Comparison of ENCODE assay signal across 8 cellular contexts in genomic region chr1:243917177-243917862, GRCh38.
DNase-seq lines count a peak whose midpoint lies in the region; ATAC-seq and TF ChIP-seq lines count a peak whose summit lies in the region.

No MANE protein-coding gene starts in this region.

- dilution Hi-C loops in mammary epithelial cell (cut with HindIII; ENCODE audit: low sequenced_read_pairs): no loop called here

- peak; percentile 53 for ATAC-seq in activated CD4-positive, alpha-beta T cell treated with anti-CD3 and anti-CD28 coated beads for 36 hours
- ATAC-seq in sciatic nerve (peak; percentile 86), GM19023 (IDR thresholded peaks at IDR 0.05; ENCODE audit: unreplicated experiment) (no peak)

- no peaks in the 10 kb centered on the region for H4K20me1 ChIP-seq in mammary epithelial cell (ENCODE audit: insufficient read depth, low read length)

- DNase-seq in activated CD4-positive, alpha-beta T cell treated with anti-CD3 and anti-CD28 coated beads for 36 hours: peak; percentile 53
- no peak for DNase-seq in activated CD4-positive, alpha-beta T cell treated with anti-CD3 and anti-CD28 coated beads for 1 hour
- DNase-seq in SJSA1 (ENCODE audit: low read depth in 1 of 2, low spot score in 2 of 2) (peak; percentile 85 to 87), mammary epithelial cell (peak; percentile 50), iPS-NIHi11 (ENCODE audit: low spot score) (peak; percentile 61), sciatic nerve (ENCODE audit: low spot score) (peak; percentile 61), NK-92 (lab: John Stamatoyannopoulos, UW; ENCODE audit: unreplicated experiment) (no peak)

- H3K36me3 ChIP-seq in SJSA1 (no peaks in the 10 kb centered on the region), mammary epithelial cell (ENCODE audit: insufficient read depth, low read length) (no peaks in the 10 kb centered on the region)

- H3K4me3 ChIP-seq in SJSA1: peak overlapping the region; percentile 44
- H3K4me3 ChIP-seq in mammary epithelial cell (replicated peaks in 1 of 3; ENCODE audit: insufficient read depth in 1 of 3, low read depth in 2 of 3, low read length in 3 of 3): peak overlapping the region; percentile 24 to 47 (median 44)

- TF ChIP-seq CTCF in mammary epithelial cell (conservative IDR thresholded peaks at IDR 0.05 in 1 of 2, IDR thresholded peaks at IDR 0.05 in 1 of 2; ENCODE audit: extremely low read depth in 1 of 2, insufficient read depth in 1 of 2, low read depth in 1 of 2, low read length in 2 of 2): no peak

- H3K27me3 Mint-ChIP-seq in activated CD4-positive, alpha-beta T cell treated with anti-CD3 and anti-CD28 coated beads for 36 hours: peaks cover 43% of the 10 kb centered on the region

- H3K4me3 Mint-ChIP-seq in activated CD4-positive, alpha-beta T cell treated with anti-CD3 and anti-CD28 coated beads for 36 hours: peak overlapping the region; percentile 69

- H2AFZ ChIP-seq in mammary epithelial cell (ENCODE audit: low read depth, low read length): peak overlapping the region; percentile 80

- no peaks in the 10 kb centered on the region for H3K27me3 ChIP-seq in SJSA1 (replicated peaks)
- H3K27me3 ChIP-seq in mammary epithelial cell (ENCODE audit: insufficient read depth, low read length): no peaks in the 10 kb centered on the region

- CTCF ChIA-PET in activated CD4-positive, alpha-beta T cell treated with anti-CD3 and anti-CD28 coated beads for 36 hours (lab: Charles Lee): interaction anchor here (0.6 to 1.0 kb wide), 2 partner anchors 12 to 28 kb away, joined by 3 read pairs; no protein-coding TSS in a partner anchor
- CTCF ChIA-PET in mammary epithelial cell (lab: Charles Lee; ENCODE audit: low non-redundant PET): no interaction called here

- H3K27ac Mint-ChIP-seq in activated CD4-positive, alpha-beta T cell treated with anti-CD3 and anti-CD28 coated beads for 36 hours: peak overlapping the region; percentile 33

- no peaks in the 10 kb centered on the region for H3K9me3 Mint-ChIP-seq in activated CD4-positive, alpha-beta T cell treated with anti-CD3 and anti-CD28 coated beads for 36 hours (ENCODE audit: low read depth)

- no peaks in the 10 kb centered on the region for H3K36me3 Mint-ChIP-seq in activated CD4-positive, alpha-beta T cell treated with anti-CD3 and anti-CD28 coated beads for 36 hours (ENCODE audit: low read depth)

- intact Hi-C loops in activated CD4-positive, alpha-beta T cell treated with anti-CD3 and anti-CD28 coated beads for 36 hours (cut with DNase I, micrococcal nuclease): no loop called here
- intact Hi-C loops in mammary epithelial cell (cut with micrococcal nuclease): loop anchor here (2.0 kb wide), 1 partner anchor 347 kb away; no protein-coding TSS in a partner anchor
- intact Hi-C loops in sciatic nerve (cut with DNase I): no loop called here

- H3K9ac ChIP-seq in mammary epithelial cell (ENCODE audit: insufficient read depth, low read length): no peak overlapping the region

- H3K9me3 ChIP-seq in SJSA1 (replicated peaks) (no peaks in the 10 kb centered on the region), mammary epithelial cell (replicated peaks; ENCODE audit: insufficient read depth, low read length) (no peaks in the 10 kb centered on the region)

- peaks cover 18% of the 10 kb centered on the region for H3K4me1 Mint-ChIP-seq in activated CD4-positive, alpha-beta T cell treated with anti-CD3 and anti-CD28 coated beads for 36 hours

- peak overlapping the region; percentile 80 for H3K27ac ChIP-seq in SJSA1
- no peak overlapping the region for H3K27ac ChIP-seq in mammary epithelial cell (ENCODE audit: insufficient read depth, low read depth, low read length)

- H3K79me2 ChIP-seq in mammary epithelial cell (ENCODE audit: insufficient read depth, low read length): no peaks in the 10 kb centered on the region

- H3K4me1 ChIP-seq in SJSA1 (replicated peaks) (peaks cover 29% of the 10 kb centered on the region), mammary epithelial cell (ENCODE audit: insufficient read depth, low read length) (peaks cover 11% of the 10 kb centered on the region)

- 9% methylated on average over 18 of the region's 58 CpGs for WGBS in mammary epithelial cell (ENCODE audit: low coverage, missing lambda C conversion rate)

- H3K4me2 ChIP-seq in mammary epithelial cell (ENCODE audit: insufficient read depth, low read depth, low read length): peak overlapping the region; percentile 89

- in situ Hi-C loops in mammary epithelial cell (cut with MboI; ENCODE audit: low sequenced_read_pairs in 2 of 2): no loop called here

- POLR2A ChIA-PET in activated CD4-positive, alpha-beta T cell treated with anti-CD3 and anti-CD28 coated beads for 36 hours (lab: Charles Lee): no interaction called here

- no TSS peak for BruUV-seq in mammary epithelial cell (replicated peaks; lab: Mats Ljungman, UMichigan)

Comparison
In these comparisons a context has a peak if more than half of its experiments do, and no peak if none do; other contexts are left out.
1. DNase-seq: peak in activated CD4-positive, alpha-beta T cell treated with anti-CD3 and anti-CD28 coated beads for 36 hours (single experiment), SJSA1 (2 of 2), mammary epithelial cell (single experiment), iPS-NIHi11 (single experiment) and sciatic nerve (single experiment); none in activated CD4-positive, alpha-beta T cell treated with anti-CD3 and anti-CD28 coated beads for 1 hour (single experiment) and NK-92 (single experiment).